Comparison of ENCODE assay signal across 8 cellular contexts in genomic region chr12:109264095-109264942, GRCh38. TPM values are rescaled to one million over a fixed set of nuclear protein-coding genes. Genes with fewer than 3 reads are reported as not detected.
DNase-seq lines count a peak whose midpoint lies in the region; ATAC-seq, FAIRE-seq and TF ChIP-seq lines count a peak whose summit lies in the region.

No MANE protein-coding gene starts in this region.

- TF ChIP-seq EP300 in neural cell (conservative IDR thresholded peaks at IDR 0.05; ENCODE audit: poor library complexity, severe bottlenecking), result no peak

- H4K20me1 ChIP-seq in neural cell (ENCODE audit: insufficient read depth), result no peaks in the 10 kb centered on the region

- no peaks in the 10 kb centered on the region for H3K79me2 ChIP-seq in neural cell (replicated peaks; ENCODE audit: insufficient read depth, low read length)

- no peak overlapping the region for H3K9ac ChIP-seq in neural cell (ENCODE audit: low read length)

- ATAC-seq in upper lobe of right lung, result peak; percentile 83

- H2AFZ ChIP-seq in neural cell (ENCODE audit: low read depth, low read length), result no peak overlapping the region

- peak; percentile 40 for DNase-seq in AG10803 (ENCODE audit: low read depth)
- peak; percentile 68 for DNase-seq in GM19239 (ENCODE audit: insufficient read length, low spot score)
- peak; percentile 53 for DNase-seq in NCI-H345 (lab: John Stamatoyannopoulos, UW)
- DNase-seq in activated CD4-positive, alpha-beta T cell treated with anti-CD3 and anti-CD28 coated beads, Interleukin-2, amount 50 U/mL, for 24 hours (ENCODE audit: low read depth in 1 of 2, low spot score in 1 of 2), result peak; percentile 6 to 21
- DNase-seq in fibroblast of gingiva (ENCODE audit: low read depth), result peak; percentile 32
- DNase-seq in upper lobe of right lung, result peak; percentile 80
- DNase-seq in occipital lobe (lab: John Stamatoyannopoulos, UW), result no peak

- FAIRE-seq in GM19239 (lab: Jason Lieb, UNC), result peak; percentile 35

- no peaks in the 10 kb centered on the region for H3K4me1 ChIP-seq in upper lobe of right lung

- no peak overlapping the region for H3K4me2 ChIP-seq in neural cell (ENCODE audit: low read length)

- no peaks in the 10 kb centered on the region for H3F3A ChIP-seq in neural cell (ENCODE audit: insufficient read depth, low read length, poor library complexity, severe bottlenecking)

- H3K9me2 ChIP-seq in neural cell (ENCODE audit: insufficient read depth, low read length), result no peaks in the 10 kb centered on the region

- H3K27me3 ChIP-seq in neural cell (ENCODE audit: insufficient read depth, low read depth, low read length), result no peaks in the 10 kb centered on the region
- H3K27me3 ChIP-seq in upper lobe of right lung, result no peaks in the 10 kb centered on the region

- intact Hi-C loops in upper lobe of right lung (cut with DNase I), result loop anchor here (10.0 kb wide), 1 partner anchor 130 kb away; no protein-coding TSS in a partner anchor

- peak; percentile 60 for TF ChIP-seq RAD21 in neural cell (conservative IDR thresholded peaks at IDR 0.05)

- H3K9me3 ChIP-seq in neural cell (ENCODE audit: low read length), result no peaks in the 10 kb centered on the region
- no peaks in the 10 kb centered on the region for H3K9me3 ChIP-seq in upper lobe of right lung

- TF ChIP-seq CTCF in AG10803 (conservative IDR thresholded peaks at IDR 0.05; ENCODE audit: low read length) (peak; percentile 68), neural cell (IDR thresholded peaks at IDR 0.05; ENCODE audit: poor library complexity, severe bottlenecking) (peak; percentile 58), upper lobe of right lung (IDR thresholded peaks at IDR 0.05) (peak; percentile 64)

- H3K36me3 ChIP-seq in neural cell (ENCODE audit: insufficient read depth, low read length) (no peaks in the 10 kb centered on the region), upper lobe of right lung (peaks cover 59% of the 10 kb centered on the region)

- H3K27ac ChIP-seq in neural cell (ENCODE audit: low read length) (no peak overlapping the region), upper lobe of right lung (no peak overlapping the region)

- no peak overlapping the region for H3K4me3 ChIP-seq in AG10803 (ENCODE audit: low read length)
- no peak overlapping the region for H3K4me3 ChIP-seq in neural cell (ENCODE audit: low read length)
- H3K4me3 ChIP-seq in upper lobe of right lung, result no peak overlapping the region

TF ChIP-seq in neural cell, 6 proteins besides CTCF, POLR2A, EP300 and RAD21:
- TF ChIP-seq EZH2 (IDR thresholded peaks at IDR 0.05; ENCODE audit: borderline replicate concordance, insufficient read depth, low read length, poor library complexity, severe bottlenecking) (no peak), SMC3 (conservative IDR thresholded peaks at IDR 0.05; ENCODE audit: poor library complexity) (peak; percentile 67)

RNA-seq across cellular contexts. Expression of gene FOXN4, which starts 44.8 kb away (rescaled TPM):
- 0.14 and 0.30 TPM in 2 replicates for polyA plus RNA-seq in neural cell
- polyA minus RNA-seq in neural cell, result not detected in 2 replicates
- total RNA-seq in upper lobe of right lung (not detected), occipital lobe (0.16 TPM)
